In genomic region chr1:247417786-247418185, GRCh38 we compare ENCODE assay signal across 22 cellular contexts. TPM values are rescaled to one million over a fixed set of nuclear protein-coding genes. Genes with fewer than 3 reads are reported as not detected.
DNase-seq lines count a peak whose midpoint lies in the region; ATAC-seq, FAIRE-seq and TF ChIP-seq lines count a peak whose summit lies in the region.
"Had no signal": no experiment of that assay in that cellular context is flagged by ENCODE, and none has a peak within 500 bp of the region (broad histone marks: within the 10 kb centered on the region; RNA-seq: fewer than 3 reads in every experiment).

No MANE protein-coding gene starts in this region.

- H3K23ac ChIP-seq in mesenchymal stem cell (ENCODE audit: low read length in 2 of 2): no peak overlapping the region

- peak in 2 of 4 donors; percentile 38 to 46 for ATAC-seq in heart left ventricle
- peak; percentile 33 for ATAC-seq in left ventricle myocardium superior
- peak; percentile 52 for ATAC-seq in upper lobe of right lung
- ATAC-seq: SK-N-SH treated with all-trans-retinoic acid at 6 μM for 48 hours had no signal

- TF ChIP-seq EP300 in sigmoid colon (IDR thresholded peaks at IDR 0.05): no peak

- H3K27me3 ChIP-seq in heart left ventricle: peaks cover 0 to 8% (median 0%) of the 10 kb centered on the region in 9 donors
- H3K27me3 ChIP-seq in upper lobe of right lung: no peaks in the 10 kb centered on the region
- no peaks in the 10 kb centered on the region for H3K27me3 ChIP-seq in sigmoid colon
- no peaks in the 10 kb centered on the region for H3K27me3 ChIP-seq in mesenchymal stem cell (ENCODE audit: control insufficient read depth in 1 of 2, insufficient read depth in 1 of 2, low read length in 2 of 2)

- WGBS in heart left ventricle, 4 donors: 71 to 79% (median 74%) methylated on average over 5 of the region's 5 CpGs
- WGBS in sigmoid colon, 2 donors: 77 to 84% methylated on average over 5 of the region's 5 CpGs
- 76% methylated on average over 5 of the region's 5 CpGs for WGBS in mesenchymal stem cell

- TF ChIP-seq POLR2A in heart left ventricle (IDR thresholded peaks at IDR 0.05) (no peak), sigmoid colon (IDR thresholded peaks at IDR 0.05) (no peak), GM12892 (IDR thresholded peaks at IDR 0.05; ENCODE audit: low read depth, low read length) (no peak)

- no peak overlapping the region for H3K18ac ChIP-seq in mesenchymal stem cell (ENCODE audit: low read depth in 1 of 2, low read length in 2 of 2)

- FAIRE-seq in GM12892 (lab: Jason Lieb, UNC): no peak
- FAIRE-seq: islet of Langerhans had no signal

- no peak overlapping the region for H3K9ac ChIP-seq in mesenchymal stem cell (ENCODE audit: low read length)
- H3K9ac ChIP-seq: parathyroid adenoma had no signal

- no peak overlapping the region for H2BK12ac ChIP-seq in mesenchymal stem cell (ENCODE audit: low read length in 2 of 2)

- H3K4me1 ChIP-seq in heart left ventricle: peaks cover 0 to 14% (median 0%) of the 10 kb centered on the region in 12 donors
- H3K4me1 ChIP-seq in upper lobe of right lung: peaks cover 3% of the 10 kb centered on the region
- H3K4me1 ChIP-seq in sigmoid colon: no peaks in the 10 kb centered on the region
- H3K4me1 ChIP-seq in mesenchymal stem cell (ENCODE audit: control insufficient read depth, insufficient read depth, low read depth, low read length): no peaks in the 10 kb centered on the region
- H3K4me1 ChIP-seq: parathyroid adenoma had no signal

- H4K8ac ChIP-seq in mesenchymal stem cell (ENCODE audit: low read length): no peak overlapping the region

- intact Hi-C loops in heart left ventricle (cut with DNase I) (no loop called here), cardiac septum (cut with DNase I) (no loop called here), left ventricle myocardium superior (cut with micrococcal nuclease) (no loop called here), upper lobe of right lung (cut with DNase I) (no loop called here), sigmoid colon (cut with DNase I) (no loop called here)

- peak overlapping the region in 1 of 12 donors; percentile 87 for H3K27ac ChIP-seq in heart left ventricle
- H3K27ac ChIP-seq in upper lobe of right lung: no peak overlapping the region
- H3K27ac ChIP-seq in sigmoid colon: no peak overlapping the region
- no peak overlapping the region for H3K27ac ChIP-seq in mesenchymal stem cell (ENCODE audit: low read length, poor library complexity, severe bottlenecking)
- H3K27ac ChIP-seq: parathyroid adenoma, VCaP had no signal

- H3K4ac ChIP-seq in mesenchymal stem cell (ENCODE audit: low read depth in 1 of 2, low read length in 2 of 2): no peak overlapping the region

- no peaks in the 10 kb centered on the region for H3K36me3 ChIP-seq in heart left ventricle
- H3K36me3 ChIP-seq in upper lobe of right lung: no peaks in the 10 kb centered on the region
- no peaks in the 10 kb centered on the region for H3K36me3 ChIP-seq in sigmoid colon
- H3K36me3 ChIP-seq in mesenchymal stem cell (ENCODE audit: control insufficient read depth in 1 of 2, insufficient read depth in 2 of 2, low read depth in 1 of 2, low read length in 2 of 2): no peaks in the 10 kb centered on the region

- H3K4me2 ChIP-seq in mesenchymal stem cell (ENCODE audit: low read length, poor library complexity, severe bottlenecking): no peak overlapping the region

- H3K9me3 ChIP-seq in heart left ventricle (no peaks in the 10 kb centered on the region), upper lobe of right lung (no peaks in the 10 kb centered on the region), sigmoid colon (no peaks in the 10 kb centered on the region), mesenchymal stem cell (ENCODE audit: control insufficient read depth, low read length) (no peaks in the 10 kb centered on the region)

- TF ChIP-seq CTCF in heart left ventricle (IDR thresholded peaks at IDR 0.05): no peak
- TF ChIP-seq CTCF in upper lobe of right lung (IDR thresholded peaks at IDR 0.05): no peak
- no peak for TF ChIP-seq CTCF in sigmoid colon (IDR thresholded peaks at IDR 0.05)

- no peak overlapping the region for H3K14ac ChIP-seq in mesenchymal stem cell (ENCODE audit: low read length in 2 of 2)

- H3K4me3 ChIP-seq in heart left ventricle: peak overlapping the region in 7 of 12 donors; percentile 9 to 58 (median 40)
- H3K4me3 ChIP-seq in upper lobe of right lung: peak overlapping the region; percentile 32
- H3K4me3 ChIP-seq in sigmoid colon: no peak overlapping the region
- H3K4me3 ChIP-seq in mesenchymal stem cell (ENCODE audit: insufficient read depth in 1 of 2, low read depth in 1 of 2, low read length in 2 of 2): no peak overlapping the region

- H2AFZ ChIP-seq in mesenchymal stem cell (ENCODE audit: low read depth, low read length): no peak overlapping the region
- H2AFZ ChIP-seq: parathyroid adenoma had no signal

- H3K79me1 ChIP-seq in mesenchymal stem cell (replicated peaks; ENCODE audit: low read length, poor library complexity, severe bottlenecking): no peaks in the 10 kb centered on the region

- DNase-seq in heart left ventricle: no peak
- DNase-seq in cardiac septum (ENCODE audit: low spot score): no peak
- DNase-seq in SIG-M5 treated with dmso at 0.1 percent for 504 hours (lab: John Stamatoyannopoulos, UW; ENCODE audit: unreplicated experiment): peak; percentile 99
- no peak for DNase-seq in left ventricle myocardium superior
- no peak for DNase-seq in upper lobe of right lung
- DNase-seq in sigmoid colon: no peak
- no peak for DNase-seq in mesenchymal stem cell
- no peak for DNase-seq in GM12892 (ENCODE audit: insufficient read length)
- DNase-seq: activated CD8-positive, alpha-beta memory T cell treated with anti-CD3 and anti-CD28 coated beads for 24 hours; activated effector memory CD4-positive, alpha-beta T cell treated with Interleukin-2 at 50 U/mL for 16 hours; erythroblast; GF-D8; KG1; NCI-H1436; stimulated activated naive CD4-positive, alpha-beta T cell treated with Interleukin-2 at 50 U/mL for 16 hours had no signal

- H4K91ac ChIP-seq in mesenchymal stem cell (ENCODE audit: low read length): no peak overlapping the region

- no peak overlapping the region for H2AK5ac ChIP-seq in mesenchymal stem cell (ENCODE audit: low read length, severe bottlenecking)

- H2BK5ac ChIP-seq in mesenchymal stem cell (ENCODE audit: low read depth, low read length, poor library complexity, severe bottlenecking): no peak overlapping the region

- H2BK120ac ChIP-seq in mesenchymal stem cell (ENCODE audit: low read depth, low read length): no peak overlapping the region

- no peak overlapping the region for H2BK15ac ChIP-seq in mesenchymal stem cell (ENCODE audit: low read depth, poor library complexity, severe bottlenecking)

RNA-seq across cellular contexts. Expression of gene NLRP3, which starts 1.8 kb away (rescaled TPM):
- total RNA-seq in heart left ventricle (1 to 10 TPM in 3 of 9 donors, under 1 TPM in 6; 0.40 to 8.3 (median 0.60) TPM), cardiac septum (1.1 TPM), left ventricle myocardium superior (0.64 TPM), upper lobe of right lung (4.9 TPM), sigmoid colon (1 to 10 TPM; 1.4 to 3.3 (median 3.0) TPM)
- polyA plus RNA-seq in heart left ventricle (under 1 TPM; 0.19 to 0.64 TPM), sigmoid colon (1 to 10 TPM; 1.1 to 3.2 (median 1.8) TPM)
- polyA plus RNA-seq in mesenchymal stem cell (2013, experiment 1 of 2): 0.03 TPM
- 0.03 TPM for polyA plus RNA-seq in mesenchymal stem cell (2013, experiment 2 of 2)
- polyA plus RNA-seq in GM12892 (2012; ENCODE audit: missing spikeins): not detected

RNA-seq across cellular contexts. Expression of gene OR2B11, which starts 40.1 kb away (rescaled TPM):
- total RNA-seq in heart left ventricle (not detected), cardiac septum (not detected), left ventricle myocardium superior (not detected), upper lobe of right lung (not detected), sigmoid colon (not detected)
- polyA plus RNA-seq in heart left ventricle (not detected), sigmoid colon (under 1 TPM in 1 of 3 donors, not detected in 2; under 0.01 TPM)
- not detected for polyA plus RNA-seq in mesenchymal stem cell (2013, experiment 1 of 2)
- polyA plus RNA-seq in mesenchymal stem cell (2013, experiment 2 of 2): not detected
- polyA plus RNA-seq in GM12892 (2012; ENCODE audit: missing spikeins): not detected
- total RNA-seq: glomerular endothelial cell, urinary bladder had no signal
- polyA plus RNA-seq: AG04450, urinary bladder had no signal

Comparison
In these comparisons a context has a peak if more than half of its experiments do, and no peak if none do; other contexts are left out.
1. H3K4me3 ChIP-seq: peak in heart left ventricle (7 of 12) and upper lobe of right lung (single experiment); none in sigmoid colon (0 of 4) and mesenchymal stem cell (0 of 2).